ENCODE assay signal across 14 cellular contexts in the genomic region with DNA sequence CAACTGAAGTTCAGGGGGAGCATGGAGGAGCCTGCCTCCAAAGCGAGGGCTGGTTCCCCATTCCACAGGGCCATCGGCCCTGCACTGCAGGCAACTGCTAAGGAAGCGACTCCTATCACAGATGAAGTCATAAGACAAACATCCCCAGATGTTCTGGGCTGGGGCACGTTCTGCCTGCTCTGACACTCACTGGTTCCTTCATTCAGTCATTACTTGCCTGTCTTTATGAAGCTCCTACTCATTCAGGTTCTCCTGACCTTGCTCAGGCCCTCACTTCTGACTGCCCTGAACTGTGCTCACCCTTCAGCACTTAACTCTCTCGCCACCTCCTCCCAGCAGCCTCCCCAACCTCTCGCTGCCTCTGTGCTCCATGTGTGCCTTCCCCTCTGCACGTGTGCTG. TPM values are rescaled to one million over a fixed set of nuclear protein-coding genes. Genes with fewer than 3 reads are reported as not detected.
DNase-seq lines count a peak whose midpoint lies in the region; ATAC-seq and TF ChIP-seq lines count a peak whose summit lies in the region.
"Had no signal": no experiment of that assay in that cellular context is flagged by ENCODE, and none has a peak within 500 bp of the region (broad histone marks: within the 10 kb centered on the region; RNA-seq: fewer than 3 reads in every experiment).

No MANE protein-coding gene starts in this region.

- peak overlapping the region; percentile 33 for H2BK15ac ChIP-seq in neuronal stem cell (ENCODE audit: low read length)

- H3K4me3 Mint-ChIP-seq in IgD-negative memory B cell, result peak overlapping the region in 1 of 4 donors; percentile 68
- no peak overlapping the region for H3K4me3 Mint-ChIP-seq in naive thymus-derived CD4-positive, alpha-beta T cell
- H3K4me3 Mint-ChIP-seq: memory B cell had no signal

- no peak overlapping the region for H2AK5ac ChIP-seq in neuronal stem cell (ENCODE audit: low read depth, low read length)

- no peaks in the 10 kb centered on the region for H3K27me3 ChIP-seq in BLaER1 treated with 17β-estradiol and CSF1 and Interleukin-3, amounts not matched to agents 10 nM and 100 nM
- H3K27me3 ChIP-seq in neuronal stem cell (ENCODE audit: control insufficient read depth in 3 of 3, insufficient read depth in 3 of 3, low read depth in 1 of 3, low read length in 3 of 3), result peaks cover 0 to 31% (median 3%) of the 10 kb centered on the region in 3 experiments
- no peaks in the 10 kb centered on the region for H3K27me3 ChIP-seq in naive thymus-derived CD4-positive, alpha-beta T cell (ENCODE audit: control insufficient read depth in 2 of 2, insufficient read depth in 2 of 2, low read length in 2 of 2)

- peak overlapping the region; percentile 49 to 85 (median 73); a peak in 21 of 22 replicates for H3K9ac ChIP-seq in BLaER1 treated with 17β-estradiol and CSF1 and Interleukin-3, amounts not matched to agents 10 nM and 100 nM
- H3K9ac ChIP-seq in neuronal stem cell (ENCODE audit: low read depth, low read length, poor library complexity), result peak overlapping the region; percentile 56

- no peak overlapping the region for H4K91ac ChIP-seq in neuronal stem cell (ENCODE audit: low read depth, low read length, poor library complexity)

- H3K27me3 Mint-ChIP-seq in IgD-negative memory B cell, result peaks cover 6% of the 10 kb centered on the region
- H3K27me3 Mint-ChIP-seq in naive thymus-derived CD4-positive, alpha-beta T cell, result peaks cover 0 to 23% (median 5%) of the 10 kb centered on the region in 5 donors
- H3K27me3 Mint-ChIP-seq: memory B cell had no signal

- H3K36me3 Mint-ChIP-seq in IgD-negative memory B cell, result no peaks in the 10 kb centered on the region
- H3K36me3 Mint-ChIP-seq in naive thymus-derived CD4-positive, alpha-beta T cell, result peaks cover 0 to 4% (median 0%) of the 10 kb centered on the region in 5 donors
- H3K36me3 Mint-ChIP-seq: memory B cell had no signal

- no peak overlapping the region for H2BK120ac ChIP-seq in neuronal stem cell (ENCODE audit: low read depth, low read length)

- H3K9me3 ChIP-seq in BLaER1 treated with 17β-estradiol and CSF1 and Interleukin-3, amounts not matched to agents 10 nM and 100 nM (replicated peaks in 1 of 11), result no peaks in the 10 kb centered on the region
- H3K9me3 ChIP-seq in neuronal stem cell (replicated peaks in 1 of 2; ENCODE audit: control insufficient read depth in 2 of 2, insufficient read depth in 1 of 2, low read depth in 1 of 2, low read length in 2 of 2), result no peaks in the 10 kb centered on the region
- no peaks in the 10 kb centered on the region for H3K9me3 ChIP-seq in naive thymus-derived CD4-positive, alpha-beta T cell (ENCODE audit: control insufficient read depth in 2 of 3, low read length in 3 of 3)

- 0 out of 20 replicates have a peak overlapping the region, but pooled peaks of 1 of the 10 experiments have one; percentile 13 for H3K4me3 ChIP-seq in BLaER1 treated with 17β-estradiol and CSF1 and Interleukin-3, amounts not matched to agents 10 nM and 100 nM
- H3K4me3 ChIP-seq in choroid plexus epithelial cell (ENCODE audit: low read depth, low read length), result no peak overlapping the region
- no peak overlapping the region for H3K4me3 ChIP-seq in neuronal stem cell (ENCODE audit: low read length in 2 of 2)
- H3K4me3 ChIP-seq in naive thymus-derived CD4-positive, alpha-beta T cell (ENCODE audit: low read length), result no peak overlapping the region

- H3K4me2 ChIP-seq in BLaER1 treated with 17β-estradiol and CSF1 and Interleukin-3, amounts not matched to agents 10 nM and 100 nM, result peak overlapping the region; percentile 69 to 98 (median 93)
- no peak overlapping the region for H3K4me2 ChIP-seq in neuronal stem cell (ENCODE audit: insufficient read depth, low read length, poor library complexity, severe bottlenecking)

- no peaks in the 10 kb centered on the region for H4K20me1 ChIP-seq in BLaER1 treated with 17β-estradiol and CSF1 and Interleukin-3, amounts not matched to agents 10 nM and 100 nM

- CTCF ChIA-PET in naive thymus-derived CD4-positive, alpha-beta T cell (lab: Charles Lee), result no interaction called here

- H3K79me1 ChIP-seq in neuronal stem cell (ENCODE audit: low read depth, low read length), result no peaks in the 10 kb centered on the region

- peaks cover 64 to 80% (median 72%) of the 10 kb centered on the region in 10 experiments for H3K4me1 ChIP-seq in BLaER1 treated with 17β-estradiol and CSF1 and Interleukin-3, amounts not matched to agents 10 nM and 100 nM
- H3K4me1 ChIP-seq in neuronal stem cell (ENCODE audit: control insufficient read depth in 2 of 2, insufficient read depth in 1 of 2, low read depth in 1 of 2, low read length in 2 of 2), result peaks cover 0 to 13% of the 10 kb centered on the region in 2 donors
- peaks cover 6 to 10% of the 10 kb centered on the region in 2 donors for H3K4me1 ChIP-seq in naive thymus-derived CD4-positive, alpha-beta T cell (ENCODE audit: control insufficient read depth in 2 of 2, insufficient read depth in 2 of 2, low read length in 2 of 2)

- H3K14ac ChIP-seq in neuronal stem cell (ENCODE audit: low read length), result no peak overlapping the region

- H3K18ac ChIP-seq in neuronal stem cell (ENCODE audit: low read length), result no peak overlapping the region

- H2BK5ac ChIP-seq in neuronal stem cell (ENCODE audit: low read length), result no peak overlapping the region

- no peak overlapping the region for H3K4ac ChIP-seq in neuronal stem cell (ENCODE audit: low read length)

- no peak overlapping the region for H2BK12ac ChIP-seq in neuronal stem cell (ENCODE audit: low read length)

- DNase-seq in choroid plexus epithelial cell (ENCODE audit: low read depth) (peak; percentile 46), neuronal stem cell (ENCODE audit: low spot score) (no peak), HK-2 (ENCODE audit: unreplicated experiment) (no peak), DMS153 treated with DMSO at 0.1 percent for 48 hours (lab: John Stamatoyannopoulos, UW; ENCODE audit: unreplicated experiment) (no peak)
- no peak for DNase-seq in stimulated activated naive CD4-positive, alpha-beta T cell (lab: John Stamatoyannopoulos, UW)
- DNase-seq in naive thymus-derived CD4-positive, alpha-beta T cell, result no peak
- DNase-seq: activated naive CD4-positive, alpha-beta T cell treated with Interleukin-2 at 50 U/mL for 16 hours; cerebellar nuclear complex; NCI-H1417 had no signal

- POLR2A ChIA-PET in naive thymus-derived CD4-positive, alpha-beta T cell (lab: Charles Lee), result no interaction called here

- peak overlapping the region in 2 of 3 donors; percentile 14 to 68 for H3K27ac Mint-ChIP-seq in IgD-negative memory B cell
- no peak overlapping the region for H3K27ac Mint-ChIP-seq in naive thymus-derived CD4-positive, alpha-beta T cell
- H3K27ac Mint-ChIP-seq: memory B cell had no signal

- H3K4me1 Mint-ChIP-seq in IgD-negative memory B cell, result peaks cover 15 to 20% (median 17%) of the 10 kb centered on the region in 3 donors
- H3K4me1 Mint-ChIP-seq in naive thymus-derived CD4-positive, alpha-beta T cell, result peaks cover 0 to 14% (median 8%) of the 10 kb centered on the region in 7 donors

- intact Hi-C loops in naive thymus-derived CD4-positive, alpha-beta T cell (cut with micrococcal nuclease), result no loop called here

- no peak overlapping the region for H4K8ac ChIP-seq in neuronal stem cell (ENCODE audit: low read depth, low read length)

- no peak overlapping the region for H2AFZ ChIP-seq in neuronal stem cell (ENCODE audit: low read length)

- no peak for TF ChIP-seq CTCF in choroid plexus epithelial cell (conservative IDR thresholded peaks at IDR 0.05; ENCODE audit: low read depth, low read length)

- H3K23ac ChIP-seq in neuronal stem cell (ENCODE audit: low read depth, low read length, poor library complexity), result no peak overlapping the region

- no peak for ATAC-seq in naive thymus-derived CD4-positive, alpha-beta T cell

- H3K27ac ChIP-seq in BLaER1 treated with 17β-estradiol and CSF1 and Interleukin-3, amounts not matched to agents 10 nM and 100 nM, result peak overlapping the region; percentile 64 to 94 (median 87)
- no peak overlapping the region for H3K27ac ChIP-seq in neuronal stem cell (replicated peaks; ENCODE audit: low read length)
- no peak overlapping the region for H3K27ac ChIP-seq in naive thymus-derived CD4-positive, alpha-beta T cell (ENCODE audit: low read depth, low read length)
- H3K27ac ChIP-seq: C4-2B, VCaP had no signal

- H3K36me3 ChIP-seq in BLaER1 treated with 17β-estradiol and CSF1 and Interleukin-3, amounts not matched to agents 10 nM and 100 nM, result no peaks in the 10 kb centered on the region
- H3K36me3 ChIP-seq in neuronal stem cell (replicated peaks in 1 of 2; ENCODE audit: control insufficient read depth in 2 of 2, insufficient read depth in 2 of 2, low read length in 2 of 2), result no peaks in the 10 kb centered on the region
- H3K36me3 ChIP-seq in naive thymus-derived CD4-positive, alpha-beta T cell (ENCODE audit: control insufficient read depth in 2 of 3, insufficient read depth in 3 of 3, low read length in 3 of 3), result no peaks in the 10 kb centered on the region

- no CpG with 5 or more reads among the region's 7 CpGs for WGBS in neuronal stem cell (ENCODE audit: extremely low coverage in 2 of 2, insufficient read length in 2 of 2, insufficient replicate concordance in 1 of 2), 2 donors

- H3K9me3 Mint-ChIP-seq in IgD-negative memory B cell, result no peaks in the 10 kb centered on the region
- no peaks in the 10 kb centered on the region for H3K9me3 Mint-ChIP-seq in naive thymus-derived CD4-positive, alpha-beta T cell
- H3K9me3 Mint-ChIP-seq: memory B cell had no signal

RNA-seq across cellular contexts. Expression of a gene that starts 2.5 kb away (rescaled TPM):
- 0.41 TPM for polyA plus RNA-seq in IgD-negative memory B cell
- polyA plus RNA-seq in neuronal stem cell (2013, experiment 1 of 2), result 0.06 TPM
- 0.17 TPM for polyA plus RNA-seq in neuronal stem cell (2013, experiment 2 of 2)
- 1 to 10 TPM; 1.5 to 9.6 (median 3.8) TPM for total RNA-seq in naive thymus-derived CD4-positive, alpha-beta T cell
- 1 to 10 TPM in 1 of 2 donors, under 1 TPM in 1; 0.36 to 1.5 TPM for polyA plus RNA-seq in naive thymus-derived CD4-positive, alpha-beta T cell

Comparison
In these comparisons a context has a peak if more than half of its experiments do, and no peak if none do; other contexts are left out.
1. H3K27ac ChIP-seq: peak in BLaER1 treated with 17β-estradiol and CSF1 and Interleukin-3, amounts not matched to agents 10 nM and 100 nM (11 of 11); none in neuronal stem cell (single experiment) and naive thymus-derived CD4-positive, alpha-beta T cell (single experiment).
2. H3K27ac Mint-ChIP-seq: peak in IgD-negative memory B cell (2 of 3); none in naive thymus-derived CD4-positive, alpha-beta T cell (0 of 9).